ENCODE assay signal across 1 cellular context in the genomic region with DNA sequence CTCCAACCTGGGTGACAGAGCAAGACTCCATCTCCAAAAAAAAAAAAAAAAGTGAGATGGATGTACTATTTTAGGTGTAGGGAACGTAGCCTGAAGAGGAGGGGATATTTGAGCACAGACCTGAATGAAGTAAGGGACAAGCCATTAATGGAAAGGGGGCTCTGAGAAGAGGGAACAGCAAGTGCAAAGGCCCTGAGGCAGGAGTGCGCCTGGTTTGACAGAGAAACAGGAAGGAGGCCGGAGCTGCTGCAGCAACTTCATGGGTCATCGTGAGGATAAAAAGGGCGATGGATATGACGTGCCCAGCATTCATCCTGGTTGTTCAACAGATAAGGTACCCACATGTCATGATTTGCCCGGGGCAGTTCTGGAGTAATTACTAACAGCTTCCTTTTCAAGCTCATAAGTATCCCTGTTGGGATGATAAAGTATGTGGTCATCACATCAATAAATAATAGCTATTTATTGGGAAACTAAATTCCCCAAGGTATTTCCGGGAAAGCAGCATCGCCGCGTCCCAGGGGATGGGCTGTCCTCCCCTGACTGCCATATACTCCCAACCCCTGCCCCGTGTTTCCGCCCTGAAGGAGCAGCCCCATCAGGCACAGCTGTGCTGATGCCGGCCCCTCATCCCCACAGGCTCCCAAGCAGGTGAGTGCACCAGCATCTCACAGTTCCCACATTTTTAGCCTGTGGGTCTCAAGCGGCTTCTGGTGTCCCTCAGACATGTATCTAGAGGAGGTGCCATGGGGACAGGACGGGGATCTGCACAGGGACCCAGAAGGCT.
TF ChIP-seq lines count a peak whose summit lies in the region.

No MANE protein-coding gene starts in this region.

TF ChIP-seq in K562, 482 proteins besides CTCF, POLR2A, EP300 and RAD21 (continued from another document):
- TF ChIP-seq ZBTB40 (IDR thresholded peaks at IDR 0.05), result no peak
- no peak for TF ChIP-seq ZBTB40 (CRISPR knock-in tag; IDR thresholded peaks at IDR 0.05)
- TF ChIP-seq ELF4 (CRISPR knock-in tag; IDR thresholded peaks at IDR 0.05), result no peak
- peak; percentile 77 for TF ChIP-seq RBM25 (IDR thresholded peaks at IDR 0.05; ENCODE audit: low read depth, low read length, severe bottlenecking)
- no peak for TF ChIP-seq TARDBP (IDR thresholded peaks at IDR 0.05)
